ENCODE assay signal across 15 cellular contexts in the genomic region with DNA sequence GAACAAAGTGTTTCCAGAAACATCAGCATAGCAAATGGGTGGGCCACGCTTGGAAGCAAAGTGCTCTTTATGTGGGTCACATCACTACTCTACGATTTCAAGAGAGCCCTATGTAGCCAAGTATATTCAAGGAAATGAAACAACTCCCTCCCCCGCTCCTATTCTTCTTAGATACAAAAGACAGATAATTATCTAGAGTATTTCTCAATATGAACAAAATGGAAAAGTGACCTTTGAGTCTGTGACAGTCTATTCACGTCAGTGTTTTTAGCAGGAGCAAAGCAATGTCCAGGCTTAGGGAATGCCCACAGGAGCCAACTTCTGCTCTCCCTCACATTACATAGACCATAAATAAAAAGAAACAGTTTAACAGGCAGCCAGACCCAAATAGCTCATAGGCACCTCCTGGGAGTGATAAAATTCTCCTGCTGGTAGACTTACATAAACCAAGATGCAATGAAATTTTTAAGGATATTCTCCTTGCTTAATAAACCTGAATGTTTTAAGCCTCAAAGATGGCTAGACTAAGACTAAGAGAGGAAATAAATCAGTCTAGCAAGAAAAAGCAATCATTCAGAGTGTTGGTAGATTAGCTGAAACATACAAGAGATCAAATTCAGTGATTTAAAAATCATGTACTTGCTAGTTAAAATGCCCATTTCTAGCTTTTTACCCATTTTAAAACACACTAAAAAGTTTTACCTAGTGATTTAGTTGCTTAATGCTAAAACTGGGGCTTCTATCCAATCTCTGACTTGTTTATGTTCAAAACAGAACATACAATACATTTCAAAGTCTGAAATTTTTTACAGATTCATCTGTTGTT.
DNase-seq lines count a peak whose midpoint lies in the region; ATAC-seq and TF ChIP-seq lines count a peak whose summit lies in the region.
"Had no signal": no experiment of that assay in that cellular context is flagged by ENCODE, and none has a peak within 500 bp of the region (broad histone marks: within the 10 kb centered on the region; RNA-seq: fewer than 3 reads in every experiment).

No MANE protein-coding gene starts in this region.

- peak overlapping the region; percentile 46 for H3K27ac ChIP-seq in rectal smooth muscle tissue (ENCODE audit: low read depth, low read length)
- H3K27ac ChIP-seq in CD8-positive, alpha-beta T cell (ENCODE audit: low read depth, low read length), result no peak overlapping the region
- H3K27ac ChIP-seq: cardiac muscle cell had no signal

- no peaks in the 10 kb centered on the region for H3K36me3 ChIP-seq in rectal smooth muscle tissue (ENCODE audit: control insufficient read depth, insufficient read depth, low read length)
- no peaks in the 10 kb centered on the region for H3K36me3 ChIP-seq in CD8-positive, alpha-beta T cell (ENCODE audit: insufficient read depth, low read length)
- H3K36me3 ChIP-seq: cardiac muscle cell had no signal

- no peaks in the 10 kb centered on the region for H3K9me3 ChIP-seq in CD8-positive, alpha-beta T cell (ENCODE audit: low read length)

- H3K27ac Mint-ChIP-seq in WTC11, result no peak overlapping the region
- H3K27ac Mint-ChIP-seq in CD8-positive, alpha-beta T cell, result no peak overlapping the region

- H3K4me3 ChIP-seq in rectal smooth muscle tissue (ENCODE audit: low read length), result no peak overlapping the region
- no peak overlapping the region for H3K4me3 ChIP-seq in CD8-positive, alpha-beta T cell (ENCODE audit: low read depth, low read length)
- H3K4me3 ChIP-seq: cardiac muscle cell had no signal

- H3K4me1 Mint-ChIP-seq in WTC11, result peaks cover 3% of the 10 kb centered on the region; the same call in 1 of the 2 replicates
- peaks cover 2% of the 10 kb centered on the region for H3K4me1 Mint-ChIP-seq in CD8-positive, alpha-beta T cell (ENCODE audit: low read depth)

- CTCF ChIA-PET in WTC11 (lab: Charles Lee), result no interaction called here
- CTCF ChIA-PET in CD8-positive, alpha-beta T cell (lab: Charles Lee), result no interaction called here

- POLR2A ChIA-PET in WTC11 (lab: Charles Lee), result no interaction called here
- POLR2A ChIA-PET in CD8-positive, alpha-beta T cell (lab: Charles Lee), result no interaction called here

- intact Hi-C loops in left ventricle myocardium superior (cut with micrococcal nuclease), result no loop called here
- intact Hi-C loops in CD8-positive, alpha-beta T cell (cut with DNase I, micrococcal nuclease), result no loop called here

- H3K36me3 Mint-ChIP-seq in WTC11, result no peaks in the 10 kb centered on the region
- H3K36me3 Mint-ChIP-seq in CD8-positive, alpha-beta T cell, result peaks cover 13% of the 10 kb centered on the region

- TF ChIP-seq CTCF in WTC11 (IDR thresholded peaks at IDR 0.05), result no peak
- no peak for TF ChIP-seq CTCF in CD8-positive, alpha-beta T cell (IDR thresholded peaks at IDR 0.05)

- DNase-seq in AG20443 (ENCODE audit: low spot score) (peak; percentile 20), SK-MEL-5 (ENCODE audit: low read depth, low spot score) (peak; percentile 38), left ventricle myocardium superior (no peak), SIG-M5 (lab: John Stamatoyannopoulos, UW) (no peak), WTC11 (ENCODE audit: low spot score) (no peak)
- DNase-seq in CD8-positive, alpha-beta T cell, result no peak
- DNase-seq: activated CD4-positive, alpha-beta T cell treated with anti-CD3 and anti-CD28 coated beads for 48 hours; AML-193; DND-41; erythroblast; NCI-H2029 treated with DMSO at 0.1 percent for 48 hours; stimulated activated CD4-positive, alpha-beta T cell treated with anti-CD3 and anti-CD28 coated beads, Interleukin-12 subunit alpha, Interleukin-12 subunit beta, amount 100 ng/mL, for 4 hours had no signal

- in situ Hi-C loops in SK-MEL-5 (cut with HindIII; ENCODE audit: low pct_unique_long_range_greater_than_20kb, low sequenced_read_pairs), result no loop called here

- H3K27me3 ChIP-seq in rectal smooth muscle tissue (ENCODE audit: control insufficient read depth, insufficient read depth, low read length), result no peaks in the 10 kb centered on the region
- no peaks in the 10 kb centered on the region for H3K27me3 ChIP-seq in CD8-positive, alpha-beta T cell (ENCODE audit: insufficient read depth, low read length)
- H3K27me3 ChIP-seq: cardiac muscle cell had no signal

- no peak overlapping the region for H3K9ac ChIP-seq in rectal smooth muscle tissue (ENCODE audit: low read length)

- ATAC-seq in left ventricle myocardium superior, result peak; percentile 85
- ATAC-seq in HG02763 (IDR thresholded peaks at IDR 0.05; ENCODE audit: unreplicated experiment), result no peak
- no peak for ATAC-seq in WTC11
- no peak for ATAC-seq in CD8-positive, alpha-beta T cell

- peaks cover 13% of the 10 kb centered on the region for H3K4me1 ChIP-seq in rectal smooth muscle tissue (ENCODE audit: control insufficient read depth, insufficient read depth, low read length)
- H3K4me1 ChIP-seq in CD8-positive, alpha-beta T cell (ENCODE audit: insufficient read depth, low read length), result no peaks in the 10 kb centered on the region

- H3K27me3 Mint-ChIP-seq in WTC11 (ENCODE audit: low read depth), result no peaks in the 10 kb centered on the region
- no peaks in the 10 kb centered on the region for H3K27me3 Mint-ChIP-seq in CD8-positive, alpha-beta T cell (ENCODE audit: low read depth)

- no peaks in the 10 kb centered on the region for H3K9me3 Mint-ChIP-seq in WTC11
- H3K9me3 Mint-ChIP-seq in CD8-positive, alpha-beta T cell, result no peaks in the 10 kb centered on the region

- H3K4me3 Mint-ChIP-seq in WTC11, result no peak overlapping the region
- H3K4me3 Mint-ChIP-seq in CD8-positive, alpha-beta T cell, result no peak overlapping the region

TF ChIP-seq in WTC11, 78 proteins besides CTCF, POLR2A, EP300 and RAD21:
- no peak for TF ChIP-seq ZNF232 (CRISPR knock-in tag; IDR thresholded peaks at IDR 0.05)
- TF ChIP-seq FOXP1 (CRISPR knock-in tag; IDR thresholded peaks at IDR 0.05; ENCODE audit: borderline replicate concordance), result no peak
- no peak for TF ChIP-seq ESRRA (CRISPR knock-in tag; IDR thresholded peaks at IDR 0.05; ENCODE audit: borderline replicate concordance)

Comparison
In these comparisons a context has a peak if more than half of its experiments do, and no peak if none do; other contexts are left out.
1. DNase-seq: peak in AG20443 (single experiment) and SK-MEL-5 (single experiment); none in left ventricle myocardium superior (single experiment), SIG-M5 (single experiment), WTC11 (single experiment) and CD8-positive, alpha-beta T cell (0 of 7).